3 cellular contexts compared by ENCODE assay signal in the genomic region with DNA sequence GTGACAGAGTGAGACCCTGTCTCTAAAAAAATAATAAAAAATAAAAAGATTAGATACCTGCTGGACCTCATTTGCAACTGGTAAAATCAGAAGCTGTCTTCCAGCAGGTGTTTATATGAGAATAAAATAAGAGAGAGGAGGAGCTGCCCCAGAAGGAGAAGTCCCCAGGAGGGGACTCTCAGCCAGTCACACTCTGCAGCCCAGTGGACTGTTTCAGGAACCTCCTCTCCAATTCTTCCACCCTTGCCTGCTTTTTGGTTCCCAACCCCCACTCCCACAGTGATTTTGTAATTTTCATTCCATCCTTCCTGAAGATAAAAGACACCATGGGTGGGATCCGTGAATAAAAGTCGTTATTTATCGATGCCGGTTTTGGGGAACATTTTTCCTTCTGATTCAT.
"Had no signal": no experiment of that assay in that cellular context is flagged by ENCODE, and none has a peak within 500 bp of the region (broad histone marks: within the 10 kb centered on the region; RNA-seq: fewer than 3 reads in every experiment).

No MANE protein-coding gene starts in this region.

- DNase-seq: GDM1, GF-D8 had no signal

- H3K4me3 ChIP-seq: GM12878 had no signal
